Comparison of ENCODE assay signal across 1 cellular context in the genomic region with DNA sequence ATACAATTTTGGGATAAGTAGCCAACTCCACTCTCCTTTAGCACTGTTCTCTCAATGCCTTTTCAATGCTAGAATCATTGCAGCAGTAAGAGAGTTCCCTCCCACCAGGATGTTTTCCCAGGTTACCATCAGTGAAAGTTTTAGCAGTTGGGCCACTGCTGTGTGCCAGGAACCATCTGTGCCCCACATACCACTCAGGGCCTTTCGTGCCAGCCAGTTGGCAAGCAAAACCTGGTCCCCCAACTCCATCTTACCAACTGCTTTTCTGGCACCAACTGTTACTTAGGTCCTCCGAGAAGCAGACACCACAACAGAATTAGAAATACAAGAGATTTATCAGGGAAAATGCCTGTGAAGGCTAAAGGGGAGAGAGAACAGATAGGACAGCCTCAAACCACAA.
TF ChIP-seq lines count a peak whose summit lies in the region.

No MANE protein-coding gene starts in this region.

TF ChIP-seq in GM23338, 12 proteins besides CTCF, POLR2A, EP300 and RAD21 (continued from another document):
- TF ChIP-seq, protein P1, sequence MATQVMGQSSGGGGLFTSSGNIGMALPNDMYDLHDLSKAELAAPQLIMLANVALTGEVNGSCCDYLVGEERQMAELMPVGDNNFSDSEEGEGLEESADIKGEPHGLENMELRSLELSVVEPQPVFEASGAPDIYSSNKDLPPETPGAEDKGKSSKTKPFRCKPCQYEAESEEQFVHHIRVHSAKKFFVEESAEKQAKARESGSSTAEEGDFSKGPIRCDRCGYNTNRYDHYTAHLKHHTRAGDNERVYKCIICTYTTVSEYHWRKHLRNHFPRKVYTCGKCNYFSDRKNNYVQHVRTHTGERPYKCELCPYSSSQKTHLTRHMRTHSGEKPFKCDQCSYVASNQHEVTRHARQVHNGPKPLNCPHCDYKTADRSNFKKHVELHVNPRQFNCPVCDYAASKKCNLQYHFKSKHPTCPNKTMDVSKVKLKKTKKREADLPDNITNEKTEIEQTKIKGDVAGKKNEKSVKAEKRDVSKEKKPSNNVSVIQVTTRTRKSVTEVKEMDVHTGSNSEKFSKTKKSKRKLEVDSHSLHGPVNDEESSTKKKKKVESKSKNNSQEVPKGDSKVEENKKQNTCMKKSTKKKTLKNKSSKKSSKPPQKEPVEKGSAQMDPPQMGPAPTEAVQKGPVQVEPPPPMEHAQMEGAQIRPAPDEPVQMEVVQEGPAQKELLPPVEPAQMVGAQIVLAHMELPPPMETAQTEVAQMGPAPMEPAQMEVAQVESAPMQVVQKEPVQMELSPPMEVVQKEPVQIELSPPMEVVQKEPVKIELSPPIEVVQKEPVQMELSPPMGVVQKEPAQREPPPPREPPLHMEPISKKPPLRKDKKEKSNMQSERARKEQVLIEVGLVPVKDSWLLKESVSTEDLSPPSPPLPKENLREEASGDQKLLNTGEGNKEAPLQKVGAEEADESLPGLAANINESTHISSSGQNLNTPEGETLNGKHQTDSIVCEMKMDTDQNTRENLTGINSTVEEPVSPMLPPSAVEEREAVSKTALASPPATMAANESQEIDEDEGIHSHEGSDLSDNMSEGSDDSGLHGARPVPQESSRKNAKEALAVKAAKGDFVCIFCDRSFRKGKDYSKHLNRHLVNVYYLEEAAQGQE (IDR thresholded peaks at IDR 0.05; ENCODE audit: unreplicated experiment), result no peak
- no peak for TF ChIP-seq CREB1 (CRISPR knock-in tag; IDR thresholded peaks at IDR 0.05; ENCODE audit: low read depth)
TF ChIP-seq in GM23338: peak in this region for 0.
